Comparison of ENCODE assay signal across 8 cellular contexts in genomic region chr19:34345934-34346333, GRCh38. TPM values are rescaled to one million over a fixed set of nuclear protein-coding genes. Genes with fewer than 3 reads are reported as not detected.
A peak's percentile ranks its signal among the peaks of the same experiment; 100 is the strongest.
DNase-seq lines count a peak whose midpoint lies in the region; ATAC-seq and TF ChIP-seq lines count a peak whose summit lies in the region.

No MANE protein-coding gene starts in this region.

- ATAC-seq in GM18520 (IDR thresholded peaks at IDR 0.05; ENCODE audit: unreplicated experiment), result no peak

- peaks cover 26% of the 10 kb centered on the region for H3K4me1 Mint-ChIP-seq in activated CD4-positive, alpha-beta memory T cell treated with anti-CD3 and anti-CD28 coated beads, Interleukin-2, amount 10 ng/mL, durations not matched to agents 7 days and 5 days
- H3K4me1 Mint-ChIP-seq in mesothelial cell of epicardium, result no peaks in the 10 kb centered on the region

- POLR2A ChIA-PET in activated CD4-positive, alpha-beta memory T cell treated with anti-CD3 and anti-CD28 coated beads, Interleukin-2, amount 10 ng/mL, durations not matched to agents 7 days and 5 days (lab: Charles Lee), result interaction anchor here (1.2 kb wide), 1 partner anchor 82 kb away, joined by 3 read pairs; no protein-coding TSS in a partner anchor

- CTCF ChIA-PET in activated CD4-positive, alpha-beta memory T cell treated with anti-CD3 and anti-CD28 coated beads, Interleukin-2, amount 10 ng/mL, durations not matched to agents 7 days and 5 days (lab: Charles Lee), result interaction anchor here (0.8 to 1.7 kb wide), 15 partner anchors 10 to 304 kb away, joined by 3 to 10 read pairs (median 4); partner anchors contain the start of gene UBA2

- H3K9me3 Mint-ChIP-seq in activated CD4-positive, alpha-beta memory T cell treated with anti-CD3 and anti-CD28 coated beads, Interleukin-2, amount 10 ng/mL, durations not matched to agents 7 days and 5 days, result no peaks in the 10 kb centered on the region
- H3K9me3 Mint-ChIP-seq in mesothelial cell of epicardium, result no peaks in the 10 kb centered on the region

- peak; percentile 25 for TF ChIP-seq CTCF in mesothelial cell of epicardium (IDR thresholded peaks at IDR 0.05; ENCODE audit: unreplicated experiment)

- H3K27ac Mint-ChIP-seq in activated CD4-positive, alpha-beta memory T cell treated with anti-CD3 and anti-CD28 coated beads, Interleukin-2, amount 10 ng/mL, durations not matched to agents 7 days and 5 days, result no peak overlapping the region
- H3K27ac Mint-ChIP-seq in mesothelial cell of epicardium, result no peak overlapping the region

- no peak overlapping the region for H3K4me3 Mint-ChIP-seq in activated CD4-positive, alpha-beta memory T cell treated with anti-CD3 and anti-CD28 coated beads, Interleukin-2, amount 10 ng/mL, durations not matched to agents 7 days and 5 days
- H3K4me3 Mint-ChIP-seq in mesothelial cell of epicardium, result no peak overlapping the region

- no peaks in the 10 kb centered on the region for H3K27me3 Mint-ChIP-seq in activated CD4-positive, alpha-beta memory T cell treated with anti-CD3 and anti-CD28 coated beads, Interleukin-2, amount 10 ng/mL, durations not matched to agents 7 days and 5 days
- no peaks in the 10 kb centered on the region for H3K27me3 Mint-ChIP-seq in mesothelial cell of epicardium (ENCODE audit: low read depth)

- peaks cover 33% of the 10 kb centered on the region for H3K36me3 Mint-ChIP-seq in activated CD4-positive, alpha-beta memory T cell treated with anti-CD3 and anti-CD28 coated beads, Interleukin-2, amount 10 ng/mL, durations not matched to agents 7 days and 5 days (ENCODE audit: low read depth)
- peaks cover 43% of the 10 kb centered on the region for H3K36me3 Mint-ChIP-seq in mesothelial cell of epicardium

- DNase-seq in AG20443 (ENCODE audit: low spot score) (peak; percentile 88), H4 (ENCODE audit: low spot score) (peak; percentile 82), NCI-H510A treated with DMSO at 0.1 percent for 48 hours (lab: John Stamatoyannopoulos, UW) (peak; percentile 84), mesothelial cell of epicardium (ENCODE audit: low spot score in 2 of 2, unreplicated experiment in 2 of 2) (no peak)
- DNase-seq in activated CD4-positive, alpha-beta memory T cell treated with anti-CD3 and anti-CD28 coated beads, Interleukin-2, amount 10 ng/mL, durations not matched to agents 7 days and 5 days, result peak; percentile 75
- DNase-seq in effector CD4-positive, alpha-beta T cell, result peak; percentile 58
- DNase-seq in stimulated activated CD8-positive, alpha-beta memory T cell treated with anti-CD3 and anti-CD28 coated beads, Interleukin-7, amount 100 ng/mL, for 24 hours (ENCODE audit: low read depth), result peak; percentile 33

RNA-seq across cellular contexts. Expression of gene GPI, which starts 19.1 kb away (rescaled TPM):
- total RNA-seq in H4 (2014; rRNA removed; shearing (Covaris generic)), result 387 and 418 TPM in 2 replicates
- total RNA-seq in activated CD4-positive, alpha-beta memory T cell treated with anti-CD3 and anti-CD28 coated beads, Interleukin-2, amount 10 ng/mL, durations not matched to agents 7 days and 5 days, result 100 to 1,000 TPM; 658 to 662 TPM
- total RNA-seq in mesothelial cell of epicardium, result 226 to 228 TPM (median 226 TPM) in 3 replicates

RNA-seq across cellular contexts. Expression of gene PDCD2L, which starts 58.3 kb away (rescaled TPM):
- 54.2 and 62.6 TPM in 2 replicates for total RNA-seq in H4 (2014; rRNA removed; shearing (Covaris generic))
- 1 to 10 TPM; 8.0 to 9.7 TPM for total RNA-seq in activated CD4-positive, alpha-beta memory T cell treated with anti-CD3 and anti-CD28 coated beads, Interleukin-2, amount 10 ng/mL, durations not matched to agents 7 days and 5 days
- total RNA-seq in mesothelial cell of epicardium, result 10.0 to 16.5 TPM (median 12.5 TPM) in 3 replicates

Comparison
In these comparisons a context has a peak if more than half of its experiments do, and no peak if none do; other contexts are left out.
1. DNase-seq: peak in AG20443 (single experiment), H4 (single experiment), NCI-H510A treated with DMSO at 0.1 percent for 48 hours (single experiment), activated CD4-positive, alpha-beta memory T cell treated with anti-CD3 and anti-CD28 coated beads, Interleukin-2, amount 10 ng/mL, durations not matched to agents 7 days and 5 days (single experiment), effector CD4-positive, alpha-beta T cell (single experiment) and stimulated activated CD8-positive, alpha-beta memory T cell treated with anti-CD3 and anti-CD28 coated beads, Interleukin-7, amount 100 ng/mL, for 24 hours (single experiment); none in mesothelial cell of epicardium (0 of 2).